Comparison of ENCODE assay signal across 8 cellular contexts in genomic region chr4:113759696-113760093, GRCh38. TPM values are rescaled to one million over a fixed set of nuclear protein-coding genes. Genes with fewer than 3 reads are reported as not detected.
DNase-seq lines count a peak whose midpoint lies in the region; ATAC-seq, FAIRE-seq and TF ChIP-seq lines count a peak whose summit lies in the region.

No MANE protein-coding gene starts in this region.

- H3K27ac ChIP-seq in cardiac muscle cell (peak overlapping the region; percentile 99), GM12878 (ENCODE audit: control insufficient read depth, insufficient read depth) (peak overlapping the region; percentile 98), upper lobe of right lung (peak overlapping the region; percentile 98)

- peak overlapping the region; percentile 69; the same call in 1 of the 2 replicates for H3K4me2 ChIP-seq in GM12878 (ENCODE audit: control insufficient read depth, insufficient read depth)

- no TSS peak for BruUV-seq in GM12878 (replicated peaks; lab: Mats Ljungman, UMichigan)

- H3K9ac ChIP-seq in GM12878 (ENCODE audit: control insufficient read depth, insufficient read depth, low read length): peak overlapping the region; percentile 91

- ATAC-seq in left ventricle myocardium superior (no peak), GM12878 (no peak), upper lobe of right lung (no peak), GM18498 (IDR thresholded peaks at IDR 0.05; ENCODE audit: unreplicated experiment) (no peak), GM19035 (IDR thresholded peaks at IDR 0.05; ENCODE audit: unreplicated experiment) (no peak)

- no peaks in the 10 kb centered on the region for H4K20me1 ChIP-seq in GM12878 (ENCODE audit: control insufficient read depth, insufficient read depth)

- TF ChIP-seq CTCF in cardiac muscle cell (IDR thresholded peaks at IDR 0.05; ENCODE audit: low read depth, low read length) (no peak), GM12878 (IDR thresholded peaks at IDR 0.05 in 2 of 3, conservative IDR thresholded peaks at IDR 0.05 in 1 of 3; ENCODE audit: control insufficient read depth in 2 of 3, extremely low read depth in 1 of 3, insufficient read depth in 1 of 3, low read depth in 3 of 3, low read length in 3 of 3) (no peak), upper lobe of right lung (IDR thresholded peaks at IDR 0.05) (no peak)

- H3K27me3 ChIP-seq in cardiac muscle cell: no peaks in the 10 kb centered on the region
- no peaks in the 10 kb centered on the region for H3K27me3 ChIP-seq in GM12878 (replicated peaks in 1 of 2; ENCODE audit: control insufficient read depth in 2 of 2, insufficient read depth in 2 of 2, low read length in 1 of 2)
- H3K27me3 ChIP-seq in upper lobe of right lung: no peaks in the 10 kb centered on the region

- H3K4me1 ChIP-seq in cardiac muscle cell (ENCODE audit: low read depth): peaks cover 21% of the 10 kb centered on the region
- H3K4me1 ChIP-seq in GM12878 (ENCODE audit: control insufficient read depth, insufficient read depth, low read length): no peaks in the 10 kb centered on the region
- peaks cover 22% of the 10 kb centered on the region for H3K4me1 ChIP-seq in upper lobe of right lung

- in situ Hi-C loops in GM12878 (cut with MboI): loop anchor here (5.0 kb wide), 1 partner anchor 192 kb away; no protein-coding TSS in a partner anchor

- TF ChIP-seq EP300 in GM12878 (IDR thresholded peaks at IDR 0.05; ENCODE audit: borderline replicate concordance in 1 of 2, control insufficient read depth in 1 of 2, low read depth in 2 of 2, low read length in 2 of 2): no peak

- H2AFZ ChIP-seq in GM12878 (ENCODE audit: control insufficient read depth, low read depth, low read length): no peak overlapping the region; the same call in 1 of the 2 replicates

- 0% methylated on average over 4 of the region's 4 CpGs for WGBS in GM12878 (ENCODE audit: insufficient coverage, insufficient replicate concordance, low lambda C conversion rate, missing lambda C conversion rate)

- RAD21 ChIA-PET in GM12878 (lab: Charles Lee; ENCODE audit: unreplicated experiment): interaction anchor here (0.6 to 3.5 kb wide), 17 partner anchors 65 to 365 kb away, joined by 3 to 72 read pairs (median 9); no protein-coding TSS in a partner anchor

- TF ChIP-seq POLR2A in GM12878 (IDR thresholded peaks at IDR 0.05; ENCODE audit: low read depth, low read length): no peak

- SMC1A ChIA-PET in GM12878 (lab: Charles Lee; ENCODE audit: uncharacterized antibody, unreplicated experiment): interaction anchor here (0.7 to 3.5 kb wide), 13 partner anchors 65 to 365 kb away, joined by 3 to 60 read pairs (median 11); no protein-coding TSS in a partner anchor

- no peaks in the 10 kb centered on the region for H3K9me3 ChIP-seq in cardiac muscle cell (ENCODE audit: low read depth)
- no peaks in the 10 kb centered on the region; the same call in 2 of the 3 replicates for H3K9me3 ChIP-seq in GM12878 (replicated peaks; ENCODE audit: control insufficient read depth, insufficient read depth, low read length)
- no peaks in the 10 kb centered on the region for H3K9me3 ChIP-seq in upper lobe of right lung

- DNase-seq in cardiac muscle cell (ENCODE audit: low read depth in 1 of 2, low spot score in 1 of 2) (peak in 1 of 2 donors; percentile 0), left ventricle myocardium superior (no peak), GM12878 (ENCODE audit: low read depth, low spot score) (no peak), medulla oblongata (ENCODE audit: extremely low spot score) (peak; percentile 54), upper lobe of right lung (no peak), NCI-H1694 (lab: John Stamatoyannopoulos, UW) (no peak)

- peaks cover 69% of the 10 kb centered on the region for H3K79me2 ChIP-seq in GM12878 (ENCODE audit: control insufficient read depth, insufficient read depth, low read length)

- POLR2A ChIA-PET in GM12878 (lab: Charles Lee): interaction anchor here (0.7 to 2.3 kb wide), 3 partner anchors 118 to 122 kb away, joined by 4 to 6 read pairs (median 5); no protein-coding TSS in a partner anchor

- CTCF ChIA-PET in GM12878 (lab: Yijun Ruan, JAX): interaction anchor here (1.1 to 3.5 kb wide), 5 partner anchors 70 to 365 kb away, joined by 3 to 35 read pairs (median 6); no protein-coding TSS in a partner anchor

- no peak for TF ChIP-seq RAD21 in GM12878 (IDR thresholded peaks at IDR 0.05; ENCODE audit: insufficient read depth, low read depth, low read length)

- H3K36me3 ChIP-seq in cardiac muscle cell (no peaks in the 10 kb centered on the region), GM12878 (ENCODE audit: control insufficient read depth in 2 of 2, insufficient read depth in 2 of 2, low read length in 1 of 2) (no peaks in the 10 kb centered on the region), upper lobe of right lung (peaks cover 5% of the 10 kb centered on the region)

- no peak for FAIRE-seq in GM12878 (lab: Jason Lieb, UNC)

- intact Hi-C loops in left ventricle myocardium superior (cut with micrococcal nuclease): loop anchor here (5.0 to 10.0 kb wide), 3 partner anchors 195 to 367 kb away; no protein-coding TSS in a partner anchor
- intact Hi-C loops in GM12878 (cut with micrococcal nuclease; ENCODE audit: unreplicated experiment): loop anchor here (2.0 to 10.0 kb wide), 3 partner anchors 73 to 1475 kb away; partner anchors contain the start of gene TIFA
- intact Hi-C loops in upper lobe of right lung (cut with DNase I): loop anchor here (10.0 kb wide), 1 partner anchor 205 kb away; no protein-coding TSS in a partner anchor

- H3K4me3 ChIP-seq in cardiac muscle cell (peak overlapping the region; percentile 77), GM12878 (peak overlapping the region; percentile 99), upper lobe of right lung (peak overlapping the region; percentile 88)

TF ChIP-seq in GM12878, 131 proteins besides CTCF, POLR2A, EP300 and RAD21 (continues in another document):
- TF ChIP-seq IKZF2 (IDR thresholded peaks at IDR 0.05) (0 out of 4 replicates have a peak, but pooled peaks of 1 of the 2 experiments have one; percentile 3), PAX8 (IDR thresholded peaks at IDR 0.05) (0 out of 2 replicates have a peak, but pooled peaks have one; percentile 43), ZBTB40 (IDR thresholded peaks at IDR 0.05; ENCODE audit: borderline replicate concordance) (0 out of 2 replicates have a peak, but pooled peaks have one; percentile 12)

RNA-seq across cellular contexts. Expression of gene CAMK2D, which starts 1.8 kb away (rescaled TPM):
- 74.9 and 84.7 TPM in 2 replicates for total RNA-seq in cardiac muscle cell
- polyA plus RNA-seq in cardiac muscle cell: 60.6 and 88.5 TPM in 2 replicates
- 232 TPM for total RNA-seq in left ventricle myocardium superior
- 201 and 205 TPM in 2 replicates for total RNA-seq in GM12878 (2013; cell fraction: nucleolus; rRNA removed)
- total RNA-seq in GM12878 (2014; rRNA removed): 13.4 and 15.3 TPM in 2 replicates
- 18.1 and 19.4 TPM in 2 replicates for total RNA-seq in GM12878 (2014; rRNA removed; fragmentation: Illumina TruSeq; extraction: Trizol)
- 15.7 and 17.9 TPM in 2 replicates for total RNA-seq in GM12878 (2021)
- 11.9 TPM for polyA plus RNA-seq in GM12878 (2011; ENCODE audit: low read depth)
- 88.5 and 121 TPM in 2 replicates for polyA plus RNA-seq in GM12878 (2011; rRNA removed)
- 35.3 and 42.7 TPM in 2 replicates for polyA plus RNA-seq in GM12878 (2011; cell fraction: cytosol; rRNA removed)
- 83.0 and 83.1 TPM in 2 replicates for polyA plus RNA-seq in GM12878 (2011; cell fraction: nucleus; rRNA removed)
- 13.3 and 21.3 TPM in 2 replicates for polyA plus RNA-seq in GM12878 (2012)
- 15.2 and 17.5 TPM in 2 replicates for polyA plus RNA-seq in GM12878 (2014; fragmentation: Illumina TruSeq; extraction: Trizol)
- polyA plus RNA-seq in GM12878 (2014; fragmentation: Nextera tagmentation; extraction: Ambion mirVana): 10 to 100 TPM in 1 of 2 experiments, 1 to 10 TPM in 1; 6.9 to 10.2 TPM
- polyA plus RNA-seq in GM12878 (2014; rRNA removed): 7.5 and 10.4 TPM in 2 replicates
- polyA plus RNA-seq in GM12878 (2016; fragmentation: Nextera tagmentation; extraction: Ambion mirVana): 10 to 100 TPM; 10.8 to 12.3 TPM
- polyA minus RNA-seq in GM12878 (2011; rRNA and poly(A)+ RNA removed): 125 and 156 TPM in 2 replicates
- 50.9 and 53.1 TPM in 2 replicates for polyA minus RNA-seq in GM12878 (2011; cell fraction: cytosol; rRNA and poly(A)+ RNA removed)
- polyA minus RNA-seq in GM12878 (2011; cell fraction: nucleus; rRNA and poly(A)+ RNA removed): 254 and 438 TPM in 2 replicates
- total RNA-seq in upper lobe of right lung: 46.1 TPM
